In the genomic region with DNA sequence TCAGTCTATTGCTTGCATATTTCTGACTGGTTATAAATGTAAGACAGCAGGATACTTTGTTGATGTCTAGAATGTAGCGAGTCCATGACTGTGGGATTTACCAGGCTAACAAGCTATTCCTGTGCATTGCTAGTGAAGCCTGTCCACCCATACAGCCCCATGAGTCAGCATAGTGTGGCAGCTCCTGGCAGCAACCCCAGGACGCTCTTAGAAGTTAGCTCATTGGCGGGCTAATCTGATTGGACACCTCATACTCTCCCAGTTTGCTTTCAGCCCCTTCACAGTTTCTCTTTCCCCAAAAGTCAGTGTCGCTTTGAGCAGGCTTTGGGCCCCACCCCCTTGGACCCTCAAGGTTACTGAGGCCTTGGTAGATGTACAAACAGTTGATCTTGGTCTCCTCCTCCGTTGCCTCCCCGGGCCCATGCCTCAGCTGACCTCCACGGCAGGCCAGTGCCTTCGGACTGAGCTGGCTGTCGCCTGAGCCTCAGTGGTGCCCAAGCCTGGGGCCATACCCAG, we compare ENCODE assay signal across 1 cellular context.
TF ChIP-seq lines count a peak whose summit lies in the region.

No MANE protein-coding gene starts in this region.

TF ChIP-seq in SK-N-SH, 30 proteins besides CTCF, POLR2A, EP300 and RAD21 (continued from another document):
- TF ChIP-seq PBX3 (IDR thresholded peaks at IDR 0.05), result peak; percentile 75
- TF ChIP-seq FOSL2 (IDR thresholded peaks at IDR 0.05; ENCODE audit: borderline replicate concordance, low read depth), result peak; percentile 68; the same call in 1 of the 2 replicates
- TF ChIP-seq JUND (IDR thresholded peaks at IDR 0.05), result peak; percentile 31; the same call in 1 of the 2 replicates
- TF ChIP-seq MAX (IDR thresholded peaks at IDR 0.05; ENCODE audit: low read depth), result peak; percentile 55; the same call in 1 of the 2 replicates
- TF ChIP-seq, protein P1, sequence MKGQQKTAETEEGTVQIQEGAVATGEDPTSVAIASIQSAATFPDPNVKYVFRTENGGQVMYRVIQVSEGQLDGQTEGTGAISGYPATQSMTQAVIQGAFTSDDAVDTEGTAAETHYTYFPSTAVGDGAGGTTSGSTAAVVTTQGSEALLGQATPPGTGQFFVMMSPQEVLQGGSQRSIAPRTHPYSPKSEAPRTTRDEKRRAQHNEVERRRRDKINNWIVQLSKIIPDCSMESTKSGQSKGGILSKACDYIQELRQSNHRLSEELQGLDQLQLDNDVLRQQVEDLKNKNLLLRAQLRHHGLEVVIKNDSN (IDR thresholded peaks at IDR 0.05; ENCODE audit: borderline replicate concordance, low read depth), result no peak
- TF ChIP-seq TCF12 (IDR thresholded peaks at IDR 0.05), result peak; percentile 28; the same call in 1 of the 2 replicates
- peak; percentile 61; the same call in 1 of the 2 replicates for TF ChIP-seq NFIC (IDR thresholded peaks at IDR 0.05; ENCODE audit: borderline replicate concordance)
TF ChIP-seq in SK-N-SH: peak in this region for 6.
